Comparison of ENCODE assay signal across 18 cellular contexts in genomic region chr1:2266301-2266967, GRCh38. TPM values are rescaled to one million over a fixed set of nuclear protein-coding genes. Genes with fewer than 3 reads are reported as not detected.
DNase-seq lines count a peak whose midpoint lies in the region; ATAC-seq and TF ChIP-seq lines count a peak whose summit lies in the region.
"Had no signal": no experiment of that assay in that cellular context is flagged by ENCODE, and none has a peak within 500 bp of the region (broad histone marks: within the 10 kb centered on the region; RNA-seq: fewer than 3 reads in every experiment).

No MANE protein-coding gene starts in this region.

- 94% methylated on average over 15 of the region's 15 CpGs for WGBS in HUES64
- 85 to 89% methylated on average over 6 to 11 of the region's 15 CpGs for WGBS in esophagus squamous epithelium, 2 donors

- CTCF ChIA-PET in activated CD4-positive, alpha-beta T cell treated with anti-CD3 and anti-CD28 coated beads, Interleukin-2, amount 10 ng/mL, durations not matched to agents 7 days and 5 days (lab: Charles Lee): interaction anchor here (1.3 kb wide), 1 partner anchor 10 kb away, joined by 5 read pairs; no protein-coding TSS in a partner anchor

- no peak for TF ChIP-seq POLR2A in esophagus squamous epithelium (IDR thresholded peaks at IDR 0.05)

- H3K9ac ChIP-seq in HUES64 (ENCODE audit: low read depth, low read length) (no peak overlapping the region), neural progenitor cell (no peak overlapping the region)

- ATAC-seq in GM21737 (IDR thresholded peaks at IDR 0.05; ENCODE audit: unreplicated experiment) (no peak), HG02642 (IDR thresholded peaks at IDR 0.05; ENCODE audit: poor library complexity, unreplicated experiment) (no peak)

- no peak overlapping the region for H3K4me3 Mint-ChIP-seq in activated CD4-positive, alpha-beta T cell treated with anti-CD3 and anti-CD28 coated beads, Interleukin-2, amount 10 ng/mL, durations not matched to agents 7 days and 5 days
- no peak overlapping the region for H3K4me3 Mint-ChIP-seq in activated CD4-positive, alpha-beta T cell treated with anti-CD3 and anti-CD28 coated beads, Interleukin-2, amount 10 ng/mL, durations not matched to agents 24 days and 14 days
- H3K4me3 Mint-ChIP-seq in neural progenitor cell: no peak overlapping the region

- H3K27me3 Mint-ChIP-seq in activated CD4-positive, alpha-beta T cell treated with anti-CD3 and anti-CD28 coated beads, Interleukin-2, amount 10 ng/mL, durations not matched to agents 7 days and 5 days: no peaks in the 10 kb centered on the region
- H3K27me3 Mint-ChIP-seq in activated CD4-positive, alpha-beta T cell treated with anti-CD3 and anti-CD28 coated beads, Interleukin-2, amount 10 ng/mL, durations not matched to agents 24 days and 14 days: no peaks in the 10 kb centered on the region
- peaks cover 2% of the 10 kb centered on the region for H3K27me3 Mint-ChIP-seq in neural progenitor cell (ENCODE audit: insufficient read depth, low read depth)

- peaks cover 99% of the 10 kb centered on the region for H3K79me2 ChIP-seq in neural progenitor cell (ENCODE audit: low read depth)

- H3K4me1 ChIP-seq in HUES64 (ENCODE audit: insufficient read depth, low read length) (peaks cover 16% of the 10 kb centered on the region; the same call in 1 of the 2 replicates), neural progenitor cell (peaks cover 15% of the 10 kb centered on the region), esophagus squamous epithelium (peaks cover 28 to 84% (median 44%) of the 10 kb centered on the region in 3 donors)

- POLR2A ChIA-PET in activated CD4-positive, alpha-beta T cell treated with anti-CD3 and anti-CD28 coated beads, Interleukin-2, amount 10 ng/mL, durations not matched to agents 7 days and 5 days (lab: Charles Lee): no interaction called here

- peaks cover 23% of the 10 kb centered on the region for H3F3A ChIP-seq in neural progenitor cell (ENCODE audit: low read depth)

- no peak overlapping the region for H2AFZ ChIP-seq in neural progenitor cell (replicated peaks)

- no peak overlapping the region for H3K4me2 ChIP-seq in neural progenitor cell

- TF ChIP-seq CTCF in neural progenitor cell (IDR thresholded peaks at IDR 0.05) (no peak), esophagus squamous epithelium (IDR thresholded peaks at IDR 0.05) (no peak)

- H3K4me3 ChIP-seq in HUES64 (ENCODE audit: low read length) (no peak overlapping the region), neural progenitor cell (no peak overlapping the region), esophagus squamous epithelium (no peak overlapping the region)
- H3K4me3 ChIP-seq: thyroid gland had no signal

- peaks cover 96% of the 10 kb centered on the region for H4K20me1 ChIP-seq in neural progenitor cell (ENCODE audit: low read depth)

- H3K9me3 Mint-ChIP-seq in activated CD4-positive, alpha-beta T cell treated with anti-CD3 and anti-CD28 coated beads, Interleukin-2, amount 10 ng/mL, durations not matched to agents 7 days and 5 days: no peaks in the 10 kb centered on the region
- no peaks in the 10 kb centered on the region for H3K9me3 Mint-ChIP-seq in activated CD4-positive, alpha-beta T cell treated with anti-CD3 and anti-CD28 coated beads, Interleukin-2, amount 10 ng/mL, durations not matched to agents 24 days and 14 days
- H3K9me3 Mint-ChIP-seq in neural progenitor cell: no peaks in the 10 kb centered on the region

- H3K4me1 Mint-ChIP-seq in activated CD4-positive, alpha-beta T cell treated with anti-CD3 and anti-CD28 coated beads, Interleukin-2, amount 10 ng/mL, durations not matched to agents 7 days and 5 days: peaks cover 31% of the 10 kb centered on the region
- peaks cover 18% of the 10 kb centered on the region for H3K4me1 Mint-ChIP-seq in activated CD4-positive, alpha-beta T cell treated with anti-CD3 and anti-CD28 coated beads, Interleukin-2, amount 10 ng/mL, durations not matched to agents 24 days and 14 days
- H3K4me1 Mint-ChIP-seq in neural progenitor cell: peaks cover 51% of the 10 kb centered on the region

- DNase-seq in activated CD4-positive, alpha-beta T cell treated with anti-CD3 and anti-CD28 coated beads, Interleukin-2, amount 10 ng/mL, durations not matched to agents 7 days and 5 days: no peak
- DNase-seq in activated CD4-positive, alpha-beta T cell treated with anti-CD3 and anti-CD28 coated beads, Interleukin-2, amount 10 ng/mL, durations not matched to agents 24 days and 14 days: no peak
- DNase-seq in neural progenitor cell (ENCODE audit: low spot score): no peak
- DNase-seq in esophagus squamous epithelium (lab: John Stamatoyannopoulos, UW): no peak
- DNase-seq: 8988T; activated CD4-positive, alpha-beta T cell treated with anti-CD3 and anti-CD28 coated beads for 1 hour; Kasumi-1; NCI-H1417 treated with DMSO at 0.1 percent for 48 hours; NCI-H446; SIG-M5; stimulated activated CD4-positive, alpha-beta T cell treated with anti-CD3 and anti-CD28 coated beads, Interleukin-1b, Interleukin-23, amount 100 ng/mL, for 48 hours; T-helper 9 cell; thyroid gland had no signal

- H3K27ac ChIP-seq in HUES64 (ENCODE audit: low read depth, low read length) (0 out of 2 replicates have a peak overlapping the region, but pooled peaks have one; percentile 35), cingulate gyrus (ENCODE audit: low read depth, low read length) (peak overlapping the region; percentile 29), neural progenitor cell (no peak overlapping the region), esophagus squamous epithelium (no peak overlapping the region)
- H3K27ac ChIP-seq: HL-60, thyroid gland had no signal

- no peaks in the 10 kb centered on the region for H3K36me3 ChIP-seq in HUES64 (ENCODE audit: insufficient read depth, low read length)
- no peaks in the 10 kb centered on the region for H3K36me3 ChIP-seq in neural progenitor cell
- peaks cover 0 to 6% (median 0%) of the 10 kb centered on the region in 3 donors for H3K36me3 ChIP-seq in esophagus squamous epithelium
- H3K36me3 ChIP-seq: thyroid gland had no signal

- intact Hi-C loops in activated CD4-positive, alpha-beta T cell treated with anti-CD3 and anti-CD28 coated beads, Interleukin-2, amount 10 ng/mL, durations not matched to agents 24 days and 14 days (cut with micrococcal nuclease): no loop called here
- intact Hi-C loops in esophagus squamous epithelium (cut with DNase I): no loop called here

- peak overlapping the region; percentile 25 for H3K27ac Mint-ChIP-seq in activated CD4-positive, alpha-beta T cell treated with anti-CD3 and anti-CD28 coated beads, Interleukin-2, amount 10 ng/mL, durations not matched to agents 7 days and 5 days
- no peak overlapping the region for H3K27ac Mint-ChIP-seq in activated CD4-positive, alpha-beta T cell treated with anti-CD3 and anti-CD28 coated beads, Interleukin-2, amount 10 ng/mL, durations not matched to agents 24 days and 14 days
- H3K27ac Mint-ChIP-seq in neural progenitor cell: peak overlapping the region; percentile 78

- no peaks in the 10 kb centered on the region for H3K9me3 ChIP-seq in HUES64 (ENCODE audit: insufficient read depth, low read depth, low read length)
- H3K9me3 ChIP-seq in neural progenitor cell (ENCODE audit: low read depth): no peaks in the 10 kb centered on the region
- H3K9me3 ChIP-seq in esophagus squamous epithelium: no peaks in the 10 kb centered on the region
- H3K9me3 ChIP-seq: thyroid gland had no signal

- H3K27me3 ChIP-seq in HUES64 (ENCODE audit: insufficient read depth, low read length) (no peaks in the 10 kb centered on the region), neural progenitor cell (no peaks in the 10 kb centered on the region), esophagus squamous epithelium (no peaks in the 10 kb centered on the region)
- H3K27me3 ChIP-seq: thyroid gland had no signal

- peaks cover 5% of the 10 kb centered on the region for H3K36me3 Mint-ChIP-seq in activated CD4-positive, alpha-beta T cell treated with anti-CD3 and anti-CD28 coated beads, Interleukin-2, amount 10 ng/mL, durations not matched to agents 7 days and 5 days (ENCODE audit: low read depth)
- H3K36me3 Mint-ChIP-seq in activated CD4-positive, alpha-beta T cell treated with anti-CD3 and anti-CD28 coated beads, Interleukin-2, amount 10 ng/mL, durations not matched to agents 24 days and 14 days (ENCODE audit: low read depth): peaks cover 6% of the 10 kb centered on the region
- peaks cover 5% of the 10 kb centered on the region for H3K36me3 Mint-ChIP-seq in neural progenitor cell

RNA-seq across cellular contexts. Expression of gene SKI, which starts 38.3 kb away (rescaled TPM):
- total RNA-seq in activated CD4-positive, alpha-beta T cell treated with anti-CD3 and anti-CD28 coated beads, Interleukin-2, amount 10 ng/mL, durations not matched to agents 7 days and 5 days: 10 to 100 TPM; 60.7 to 62.0 TPM
- total RNA-seq in activated CD4-positive, alpha-beta T cell treated with anti-CD3 and anti-CD28 coated beads, Interleukin-2, amount 10 ng/mL, durations not matched to agents 24 days and 14 days: 40.7 and 41.1 TPM in 2 replicates
- 33.1 TPM for polyA plus RNA-seq in HUES64 (2013, experiment 1 of 2)
- polyA plus RNA-seq in HUES64 (2013, experiment 2 of 2): 32.7 TPM
- total RNA-seq in neural progenitor cell (ENCODE audit: low replicate concordance): 7.4 and 15.7 TPM in 2 replicates
- 10 to 100 TPM; 18.2 to 38.8 (median 25.2) TPM for total RNA-seq in esophagus squamous epithelium

Comparison
In these comparisons a context has a peak if more than half of its experiments do, and no peak if none do; other contexts are left out.
1. H3K27ac ChIP-seq: peak in HUES64 (single experiment) and cingulate gyrus (single experiment); none in neural progenitor cell (single experiment) and esophagus squamous epithelium (0 of 4).